23 cellular contexts compared by ENCODE assay signal in genomic region chr2:102386867-102387541, GRCh38. TPM values are rescaled to one million over a fixed set of nuclear protein-coding genes. Genes with fewer than 3 reads are reported as not detected.
DNase-seq lines count a peak whose midpoint lies in the region; ATAC-seq and TF ChIP-seq lines count a peak whose summit lies in the region.
"Had no signal": no experiment of that assay in that cellular context is flagged by ENCODE, and none has a peak within 500 bp of the region (broad histone marks: within the 10 kb centered on the region; RNA-seq: fewer than 3 reads in every experiment).

No MANE protein-coding gene starts in this region.

- no peaks in the 10 kb centered on the region for H3K27me3 ChIP-seq in GM06990 (replicated peaks; ENCODE audit: control insufficient read depth, insufficient read depth, low read length)
- H3K27me3 ChIP-seq: SJCRH30 had no signal

- DNase-seq in GM06990 (ENCODE audit: extremely low read depth, insufficient read length) (peak; percentile 48), GM13977 (ENCODE audit: low spot score) (peak; percentile 39), activated gamma-delta T cell treated with Interleukin-2 at 50 U/mL for 16 hours (no peak)
- DNase-seq in activated T-helper 1 cell treated with anti-CD3 and anti-CD28 coated beads, Interleukin-12 subunit alpha, Interleukin-12 subunit beta, Interleukin-2, Interleukin-4 antibody, amounts not matched to agents 30 ng/mL and 10 ng/mL and 1 ng/mL, durations not matched to agents 14 hours and 24 hours and 36 hours (ENCODE audit: low spot score), result no peak
- DNase-seq in stimulated activated CD4-positive, alpha-beta T cell treated with anti-CD3 and anti-CD28 coated beads, Interleukin-2, amount 100 ng/mL, for 48 hours, result no peak
- DNase-seq: Caco-2; CD4-positive, alpha-beta T cell; DMS153; IMR-90; NCI-H1417; NCI-H187; NCI-H226; NCI-H524; NCI-H82; SJCRH30; T-helper 17 cell had no signal

- H3K27me3 Mint-ChIP-seq in activated T-helper 1 cell treated with anti-CD3 and anti-CD28 coated beads, Interleukin-12 subunit alpha, Interleukin-12 subunit beta, Interleukin-2, Interleukin-4 antibody, amounts not matched to agents 30 ng/mL and 10 ng/mL and 1 ng/mL, durations not matched to agents 14 hours and 24 hours and 36 hours (ENCODE audit: insufficient read depth), result no peaks in the 10 kb centered on the region
- H3K27me3 Mint-ChIP-seq: CD4-positive, alpha-beta T cell; T-helper 17 cell had no signal

- H3K36me3 ChIP-seq in GM06990 (ENCODE audit: control insufficient read depth, insufficient read depth, low read length), result peaks cover 2% of the 10 kb centered on the region
- H3K36me3 ChIP-seq: SJCRH30 had no signal

- peak overlapping the region; percentile 79 for H3K27ac Mint-ChIP-seq in activated T-helper 1 cell treated with anti-CD3 and anti-CD28 coated beads, Interleukin-12 subunit alpha, Interleukin-12 subunit beta, Interleukin-2, Interleukin-4 antibody, amounts not matched to agents 30 ng/mL and 10 ng/mL and 1 ng/mL, durations not matched to agents 14 hours and 24 hours and 36 hours
- H3K27ac Mint-ChIP-seq: CD4-positive, alpha-beta T cell; GM23338 had no signal

- H3K4me3 Mint-ChIP-seq in activated T-helper 1 cell treated with anti-CD3 and anti-CD28 coated beads, Interleukin-12 subunit alpha, Interleukin-12 subunit beta, Interleukin-2, Interleukin-4 antibody, amounts not matched to agents 30 ng/mL and 10 ng/mL and 1 ng/mL, durations not matched to agents 14 hours and 24 hours and 36 hours, result no peak overlapping the region
- H3K4me3 Mint-ChIP-seq: CD4-positive, alpha-beta T cell; GM23338; T-helper 17 cell had no signal

- H3K9me3 Mint-ChIP-seq in activated T-helper 1 cell treated with anti-CD3 and anti-CD28 coated beads, Interleukin-12 subunit alpha, Interleukin-12 subunit beta, Interleukin-2, Interleukin-4 antibody, amounts not matched to agents 30 ng/mL and 10 ng/mL and 1 ng/mL, durations not matched to agents 14 hours and 24 hours and 36 hours, result peaks cover 30% of the 10 kb centered on the region

- peak; percentile 62 for ATAC-seq in GM21717 (IDR thresholded peaks at IDR 0.05; ENCODE audit: unreplicated experiment)
- no peak for ATAC-seq in GM21528 (IDR thresholded peaks at IDR 0.05; ENCODE audit: low FRiP score, unreplicated experiment)
- no peak for ATAC-seq in GM21619 (IDR thresholded peaks at IDR 0.05; ENCODE audit: unreplicated experiment)
- ATAC-seq: GM23338, HCT116, Panc1, T-helper 17 cell had no signal

- no peak for TF ChIP-seq CTCF in GM06990 (IDR thresholded peaks at IDR 0.05; ENCODE audit: insufficient read depth, low read length, poor library complexity, severe bottlenecking)
- TF ChIP-seq CTCF in GM13977 (IDR thresholded peaks at IDR 0.05; ENCODE audit: extremely low read depth, insufficient read depth, missing control alignments), result no peak

- peaks cover 44% of the 10 kb centered on the region for H3K4me1 Mint-ChIP-seq in activated T-helper 1 cell treated with anti-CD3 and anti-CD28 coated beads, Interleukin-12 subunit alpha, Interleukin-12 subunit beta, Interleukin-2, Interleukin-4 antibody, amounts not matched to agents 30 ng/mL and 10 ng/mL and 1 ng/mL, durations not matched to agents 14 hours and 24 hours and 36 hours (ENCODE audit: low read depth)
- H3K4me1 Mint-ChIP-seq: GM23338 had no signal

- intact Hi-C loops in activated T-helper 1 cell treated with anti-CD3 and anti-CD28 coated beads, Interleukin-12 subunit alpha, Interleukin-12 subunit beta, Interleukin-2, Interleukin-4 antibody, amounts not matched to agents 30 ng/mL and 10 ng/mL and 1 ng/mL, durations not matched to agents 14 hours and 24 hours and 36 hours (cut with micrococcal nuclease), result no loop called here

- H3K4me3 ChIP-seq in GM06990 (replicated peaks; ENCODE audit: low read depth, low read length), result no peak overlapping the region
- H3K4me3 ChIP-seq: GM23338, SJCRH30 had no signal

- in situ Hi-C loops in GM13977 (cut with MboI; ENCODE audit: low pct_unique_long_range_greater_than_20kb, low sequenced_read_pairs, unreplicated experiment), result no loop called here

- peaks cover 78% of the 10 kb centered on the region for H3K36me3 Mint-ChIP-seq in activated T-helper 1 cell treated with anti-CD3 and anti-CD28 coated beads, Interleukin-12 subunit alpha, Interleukin-12 subunit beta, Interleukin-2, Interleukin-4 antibody, amounts not matched to agents 30 ng/mL and 10 ng/mL and 1 ng/mL, durations not matched to agents 14 hours and 24 hours and 36 hours (ENCODE audit: low read depth)

RNA-seq across cellular contexts. Expression of gene IL18R1, which starts 31.4 kb away (rescaled TPM):
- 57.8 and 61.3 TPM in 2 replicates for total RNA-seq in activated T-helper 1 cell treated with anti-CD3 and anti-CD28 coated beads, Interleukin-12 subunit alpha, Interleukin-12 subunit beta, Interleukin-2, Interleukin-4 antibody, amounts not matched to agents 30 ng/mL and 10 ng/mL and 1 ng/mL, durations not matched to agents 14 hours and 24 hours and 36 hours
- total RNA-seq: Caco-2, M059J, SJCRH30 had no signal

RNA-seq across cellular contexts. Expression of gene IL18RAP, which starts 36.0 kb away (rescaled TPM):
- total RNA-seq in activated T-helper 1 cell treated with anti-CD3 and anti-CD28 coated beads, Interleukin-12 subunit alpha, Interleukin-12 subunit beta, Interleukin-2, Interleukin-4 antibody, amounts not matched to agents 30 ng/mL and 10 ng/mL and 1 ng/mL, durations not matched to agents 14 hours and 24 hours and 36 hours, result 37.1 and 38.4 TPM in 2 replicates
- total RNA-seq: Caco-2, GM23338, IMR-90, M059J, SJCRH30 had no signal

Comparison
In these comparisons a context has a peak if more than half of its experiments do, and no peak if none do; other contexts are left out.
1. DNase-seq: peak in GM06990 (single experiment) and GM13977 (single experiment); none in activated T-helper 1 cell treated with anti-CD3 and anti-CD28 coated beads, Interleukin-12 subunit alpha, Interleukin-12 subunit beta, Interleukin-2, Interleukin-4 antibody, amounts not matched to agents 30 ng/mL and 10 ng/mL and 1 ng/mL, durations not matched to agents 14 hours and 24 hours and 36 hours (single experiment), stimulated activated CD4-positive, alpha-beta T cell treated with anti-CD3 and anti-CD28 coated beads, Interleukin-2, amount 100 ng/mL, for 48 hours (0 of 2) and activated gamma-delta T cell treated with Interleukin-2 at 50 U/mL for 16 hours (single experiment).